ENCODE assay signal across 9 cellular contexts in the genomic region with DNA sequence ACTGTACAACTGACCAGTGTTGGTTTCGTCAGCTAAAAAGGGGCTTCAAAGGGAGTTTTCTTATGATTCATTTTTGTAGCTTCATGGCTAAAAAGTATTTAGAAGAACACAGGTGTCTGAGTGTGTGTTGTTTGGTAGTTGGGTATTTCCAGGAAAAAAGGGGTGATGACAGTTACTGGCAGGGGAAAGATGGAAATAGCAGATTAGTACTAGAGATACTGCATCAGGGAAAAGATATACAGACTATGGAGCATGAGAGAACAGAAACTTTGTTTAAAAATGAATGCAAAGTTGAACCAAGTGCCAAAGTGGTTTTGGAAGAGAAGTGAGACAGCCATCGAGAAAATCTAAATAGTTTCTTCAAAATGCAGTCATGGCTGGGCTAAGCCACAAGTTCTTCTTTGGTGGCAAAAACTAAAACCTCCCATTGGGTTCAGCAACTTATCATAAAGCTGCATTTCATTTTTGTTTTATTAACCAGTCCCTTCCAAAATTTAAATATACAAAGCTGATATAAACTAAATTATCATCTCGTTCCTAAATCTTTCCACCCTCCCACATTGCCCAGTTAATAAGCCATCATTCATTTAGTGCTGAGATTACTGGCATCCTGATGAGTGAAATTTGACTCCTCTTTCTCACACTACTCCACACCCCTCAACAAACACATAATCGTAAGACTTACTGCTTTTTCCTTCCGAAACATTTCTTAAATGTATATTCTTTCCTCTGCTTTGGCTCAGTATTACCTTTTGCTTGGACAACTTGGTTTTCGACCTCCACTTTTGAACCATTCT. TPM values are rescaled to one million over a fixed set of nuclear protein-coding genes. Genes with fewer than 3 reads are reported as not detected.
DNase-seq lines count a peak whose midpoint lies in the region; ATAC-seq, FAIRE-seq and TF ChIP-seq lines count a peak whose summit lies in the region.
"Had no signal": no experiment of that assay in that cellular context is flagged by ENCODE, and none has a peak within 500 bp of the region (broad histone marks: within the 10 kb centered on the region; RNA-seq: fewer than 3 reads in every experiment).

No MANE protein-coding gene starts in this region.

- no peak for TF ChIP-seq RAD21 in HepG2 (CRISPR knock-in tag; IDR thresholded peaks at IDR 0.05)

- H3K4me1 ChIP-seq in HepG2 (ENCODE audit: insufficient read depth, low read length) (peaks cover 85% of the 10 kb centered on the region), right lobe of liver (peaks cover 0 to 51% (median 22%) of the 10 kb centered on the region in 4 donors), kidney (ENCODE audit: control insufficient read depth in 1 of 2, insufficient read depth in 1 of 2, low read depth in 1 of 2, low read length in 2 of 2) (no peaks in the 10 kb centered on the region)

- no peak for FAIRE-seq in HepG2 (lab: Jason Lieb, UNC)
- FAIRE-seq in kidney (lab: Jason Lieb, UNC) = no peak
- no peak for FAIRE-seq in urothelium cell line (lab: Jason Lieb, UNC)

- no peak overlapping the region for H3K27ac ChIP-seq in HepG2 (ENCODE audit: extremely low read length, insufficient read depth, low read length)
- H3K27ac ChIP-seq in right lobe of liver = no peak overlapping the region
- no peak overlapping the region for H3K27ac ChIP-seq in kidney (ENCODE audit: low read depth in 2 of 2, low read length in 2 of 2)

- H3K9ac ChIP-seq in HepG2 (ENCODE audit: insufficient read depth, low read depth, low read length) (no peak overlapping the region), kidney (ENCODE audit: low read length in 2 of 2) (no peak overlapping the region)

- no peak for ATAC-seq in HepG2
- ATAC-seq in right lobe of liver = no peak
- ATAC-seq in HG02840 (IDR thresholded peaks at IDR 0.05; ENCODE audit: low FRiP score, unreplicated experiment) = peak; percentile 55
- ATAC-seq in T-helper 17 cell = no peak

- in situ Hi-C loops in HepG2 (cut with HindIII; ENCODE audit: extremely low pct_ligation_motif_present, low pct_unique_long_range_greater_than_20kb) = no loop called here

- H3K36me3 Mint-ChIP-seq in T-helper 17 cell (ENCODE audit: low read depth) = peaks cover 2% of the 10 kb centered on the region

- WGBS in HepG2 (ENCODE audit: low lambda C conversion rate) = 96% methylated on average over 6 of the region's 6 CpGs
- 76% methylated on average over 6 of the region's 6 CpGs for WGBS in right lobe of liver (ENCODE audit: insufficient coverage, low coverage, low lambda C conversion rate, missing lambda C conversion rate)

- no peaks in the 10 kb centered on the region for H3K27me3 Mint-ChIP-seq in T-helper 17 cell
- H3K27me3 Mint-ChIP-seq: CD4-positive, alpha-beta memory T cell had no signal

- no peak overlapping the region for H3K4me2 ChIP-seq in HepG2 (ENCODE audit: low read depth, low read length)

- peaks cover 94% of the 10 kb centered on the region for H4K20me1 ChIP-seq in HepG2 (ENCODE audit: insufficient read depth, low read length)

- TSS peak; percentile 4 for BruUV-seq in HepG2 (replicated peaks; lab: Mats Ljungman, UMichigan)

- TF ChIP-seq EP300 in HepG2 (IDR thresholded peaks at IDR 0.05; ENCODE audit: low read depth in 2 of 2, low read length in 2 of 2) (no peak), HepG2 (CRISPR knock-in tag; IDR thresholded peaks at IDR 0.05; ENCODE audit: borderline replicate concordance) (no peak)

- H3K9me3 ChIP-seq in HepG2 (ENCODE audit: low read length) = no peaks in the 10 kb centered on the region
- H3K9me3 ChIP-seq in right lobe of liver = no peaks in the 10 kb centered on the region
- H3K9me3 ChIP-seq in T-helper 17 cell (ENCODE audit: control insufficient read depth, low read length, poor library complexity, severe bottlenecking) = no peaks in the 10 kb centered on the region
- no peaks in the 10 kb centered on the region for H3K9me3 ChIP-seq in kidney (ENCODE audit: control insufficient read depth in 1 of 2, low read length in 2 of 2)

- H3K27ac Mint-ChIP-seq in T-helper 17 cell = no peak overlapping the region

- CTCF ChIA-PET in HepG2 (lab: Yijun Ruan, JAX; ENCODE audit: low intra/inter-chr PET ratio, low total read pairs) = no interaction called here

- TF ChIP-seq POLR2A in HepG2 (IDR thresholded peaks at IDR 0.05; ENCODE audit: insufficient read depth in 1 of 2, low read depth in 2 of 2, low read length in 2 of 2) = no peak
- TF ChIP-seq POLR2A in right lobe of liver (IDR thresholded peaks at IDR 0.05) = no peak

- peaks cover 14% of the 10 kb centered on the region for H3K4me1 Mint-ChIP-seq in T-helper 17 cell

- DNase-seq in HepG2 (ENCODE audit: low spot score) = no peak
- DNase-seq in right lobe of liver = no peak
- DNase-seq in T-helper 17 cell = no peak
- DNase-seq in foreskin fibroblast = no peak
- DNase-seq in kidney = no peak
- DNase-seq in urothelium cell line (ENCODE audit: low spot score) = no peak
- DNase-seq in stimulated activated CD8-positive, alpha-beta memory T cell treated with anti-CD3 and anti-CD28 coated beads, Interleukin-4, amount 100 ng/mL, for 48 hours = no peak
- DNase-seq: CD4-positive, alpha-beta memory T cell had no signal

- H3K4me3 Mint-ChIP-seq in T-helper 17 cell = peak overlapping the region; percentile 2
- H3K4me3 Mint-ChIP-seq: CD4-positive, alpha-beta memory T cell had no signal

- intact Hi-C loops in HepG2 (cut with micrococcal nuclease; ENCODE audit: unreplicated experiment) (no loop called here), right lobe of liver (cut with DNase I) (no loop called here), kidney (cut with DNase I) (no loop called here)

- TF ChIP-seq CTCF in HepG2 (CRISPR knock-in tag; IDR thresholded peaks at IDR 0.05) (no peak), right lobe of liver (IDR thresholded peaks at IDR 0.05) (no peak), foreskin fibroblast (IDR thresholded peaks at IDR 0.05; ENCODE audit: low read depth, low read length) (no peak), kidney (IDR thresholded peaks at IDR 0.05; ENCODE audit: borderline replicate concordance, extremely low read depth, insufficient read depth) (no peak)

- H3K36me3 ChIP-seq in HepG2 (replicated peaks in 1 of 2; ENCODE audit: control insufficient read depth in 1 of 2, insufficient read depth in 2 of 2, low read length in 2 of 2) (peaks cover 5 to 30% of the 10 kb centered on the region in 2 experiments), right lobe of liver (peaks cover 0 to 5% (median 0%) of the 10 kb centered on the region in 4 donors), kidney (ENCODE audit: control insufficient read depth in 1 of 2, insufficient read depth in 2 of 2, low read length in 2 of 2) (no peaks in the 10 kb centered on the region)

- H3K4me3 ChIP-seq in HepG2 (replicated peaks in 1 of 3; ENCODE audit: insufficient read depth in 1 of 3, low read depth in 2 of 3, low read length in 3 of 3) = no peak overlapping the region
- H3K4me3 ChIP-seq in right lobe of liver = no peak overlapping the region
- no peak overlapping the region for H3K4me3 ChIP-seq in foreskin fibroblast (ENCODE audit: low read depth in 1 of 2, low read length in 2 of 2)
- H3K4me3 ChIP-seq in kidney (ENCODE audit: low read length in 2 of 2) = no peak overlapping the region

- H2AFZ ChIP-seq in HepG2 (ENCODE audit: low read length) = no peak overlapping the region

- no peaks in the 10 kb centered on the region for H3K27me3 ChIP-seq in HepG2 (ENCODE audit: control insufficient read depth in 1 of 2, insufficient read depth in 2 of 2, low read length in 2 of 2)
- H3K27me3 ChIP-seq in right lobe of liver = no peaks in the 10 kb centered on the region

- POLR2A ChIA-PET in HepG2 (lab: Yijun Ruan, JAX) = no interaction called here

- H3K79me2 ChIP-seq in HepG2 (ENCODE audit: insufficient read depth, low read length) = peaks cover 94% of the 10 kb centered on the region

TF ChIP-seq in HepG2, 621 proteins besides CTCF, POLR2A, EP300 and RAD21:
- peak; percentile 75 for TF ChIP-seq AGO2 (optimal IDR thresholded peaks at IDR 0.05; ENCODE audit: low read depth, low read length)
- no peak for TF ChIP-seq MTA3 (CRISPR knock-in tag; IDR thresholded peaks at IDR 0.05)
- TF ChIP-seq DNMT3B (CRISPR knock-in tag; conservative IDR thresholded peaks at IDR 0.05) = no peak
- no peak for TF ChIP-seq ATM (IDR thresholded peaks at IDR 0.05; ENCODE audit: borderline replicate concordance)

RNA-seq across cellular contexts. Expression of gene ELL2, which starts 33.5 kb away (rescaled TPM):
- 64.5 and 78.9 TPM in 2 replicates for total RNA-seq in HepG2 (2016; rRNA removed; fragmentation: Illumina TruSeq; extraction: Trizol)
- 19.2 and 20.4 TPM in 2 replicates for total RNA-seq in HepG2 (2016; cell fraction: cytosol; rRNA removed; fragmentation: Illumina TruSeq; extraction: Trizol; ENCODE audit: low read depth)
- 69.3 and 74.8 TPM in 2 replicates for total RNA-seq in HepG2 (2016; cell fraction: insoluble cytoplasmic fraction; rRNA removed; fragmentation: Illumina TruSeq; extraction: Trizol)
- total RNA-seq in HepG2 (2016; cell fraction: membrane; rRNA removed; fragmentation: Illumina TruSeq; extraction: Trizol) = 73.2 and 75.4 TPM in 2 replicates
- total RNA-seq in HepG2 (2016; cell fraction: nucleus; rRNA removed; fragmentation: Illumina TruSeq; extraction: Trizol) = 121 and 123 TPM in 2 replicates
- polyA plus RNA-seq in HepG2 (2011; rRNA removed) = 75.7 and 97.1 TPM in 2 replicates
- polyA plus RNA-seq in HepG2 (2011; cell fraction: cytosol; rRNA removed) = 40.8 and 54.3 TPM in 2 replicates
- polyA plus RNA-seq in HepG2 (2011; cell fraction: nucleus; rRNA removed) = 68.9 and 74.9 TPM in 2 replicates
- 87.7 and 101 TPM in 2 replicates for polyA plus RNA-seq in HepG2 (2012)
- 13.4 and 15.1 TPM in 2 replicates for polyA plus RNA-seq in HepG2 (2016; cell fraction: cytosol; fragmentation: Illumina TruSeq; extraction: Trizol; ENCODE audit: low read depth)
- 81.1 and 83.2 TPM in 2 replicates for polyA plus RNA-seq in HepG2 (2016; cell fraction: insoluble cytoplasmic fraction; fragmentation: Illumina TruSeq; extraction: Trizol; ENCODE audit: low read depth)
- 49.0 and 50.1 TPM in 2 replicates for polyA plus RNA-seq in HepG2 (2016; cell fraction: membrane; fragmentation: Illumina TruSeq; extraction: Trizol; ENCODE audit: low read depth)
- polyA plus RNA-seq in HepG2 (2016; cell fraction: nucleus; fragmentation: Illumina TruSeq; extraction: Trizol; ENCODE audit: insufficient read depth, low read depth) = 115 and 124 TPM in 2 replicates
- 37.6 and 93.4 TPM in 2 replicates for polyA minus RNA-seq in HepG2 (2011; rRNA and poly(A)+ RNA removed; ENCODE audit: low replicate concordance)
- polyA minus RNA-seq in HepG2 (2011; cell fraction: cytosol; rRNA and poly(A)+ RNA removed) = 82.9 and 96.7 TPM in 2 replicates
- polyA minus RNA-seq in HepG2 (2011; cell fraction: nucleus; rRNA and poly(A)+ RNA removed) = 685 and 799 TPM in 2 replicates
- 10 to 100 TPM; 74.3 to 96.4 (median 84.5) TPM for total RNA-seq in right lobe of liver
- total RNA-seq in T-helper 17 cell = 10 to 100 TPM; 59.8 to 80.7 TPM
- total RNA-seq in kidney = 37.2 TPM
- 10.1 TPM for polyA plus RNA-seq in kidney (ENCODE audit: insufficient read depth, low read depth, low replicate concordance)
